In the genomic region with DNA sequence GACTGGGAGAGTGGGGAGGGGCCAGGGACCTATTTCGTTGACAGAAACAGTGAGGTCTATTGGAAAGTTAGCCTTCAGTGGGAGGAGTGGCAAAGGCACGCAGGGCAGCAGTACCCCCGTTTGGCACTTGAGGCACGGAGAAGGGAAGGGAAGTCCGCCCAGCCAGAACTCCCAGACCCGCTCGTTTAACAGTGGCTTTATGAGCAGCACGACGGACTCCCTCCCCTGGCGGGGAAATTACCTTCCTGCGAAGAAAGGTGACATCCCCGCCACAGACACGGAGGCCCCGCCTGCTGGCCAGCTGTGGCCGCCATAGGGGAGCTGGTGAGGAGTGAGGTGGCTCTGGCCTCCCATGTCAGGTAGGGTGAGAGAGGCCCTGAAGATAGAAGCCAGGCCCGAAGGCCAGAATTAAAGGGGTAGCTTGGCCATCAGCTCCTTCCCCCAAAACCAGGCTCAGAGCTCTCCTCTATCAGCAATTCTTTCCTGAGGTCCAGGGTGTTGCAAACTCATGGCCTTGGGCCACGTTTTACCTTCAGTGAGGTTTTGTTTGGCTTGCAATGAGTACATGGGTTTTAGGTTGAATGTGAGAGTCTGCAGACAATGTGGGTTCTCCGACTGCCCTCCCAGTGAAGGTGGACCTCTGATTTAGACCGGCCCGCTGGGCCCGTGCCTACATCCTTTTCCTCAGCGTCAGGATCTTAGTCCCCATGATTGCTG, we compare ENCODE assay signal across 8 cellular contexts.
A peak's percentile ranks its signal among the peaks of the same experiment; 100 is the strongest.
DNase-seq lines count a peak whose midpoint lies in the region; ATAC-seq and TF ChIP-seq lines count a peak whose summit lies in the region.
"Had no signal": no experiment of that assay in that cellular context is flagged by ENCODE, and none has a peak within 500 bp of the region (broad histone marks: within the 10 kb centered on the region; RNA-seq: fewer than 3 reads in every experiment).

No MANE protein-coding gene starts in this region.

- no peaks in the 10 kb centered on the region for H3K36me3 Mint-ChIP-seq in nephron (ENCODE audit: low read depth)

- H3K36me3 ChIP-seq in body of pancreas (replicated peaks in 1 of 2; ENCODE audit: insufficient read depth in 1 of 2, low read depth in 2 of 2), result no peaks in the 10 kb centered on the region

- peak; percentile 12 for ATAC-seq in GM21381 (IDR thresholded peaks at IDR 0.05; ENCODE audit: unreplicated experiment)
- ATAC-seq in body of pancreas, result peak; percentile 25
- ATAC-seq in HG03469 (IDR thresholded peaks at IDR 0.05; ENCODE audit: unreplicated experiment), result no peak

- H3K27ac ChIP-seq in body of pancreas, result peak overlapping the region; percentile 55 to 90 (median 87)

- no peaks in the 10 kb centered on the region for H3K9me3 Mint-ChIP-seq in nephron
- H3K9me3 Mint-ChIP-seq: activated T-helper 2 cell treated with anti-CD3 and anti-CD28 coated beads, Interferon-gamma antibody, Interleukin-2, Interleukin-4, amounts not matched to agents 10 μg/mL and 5 μg/mL and 100 μg/mL, durations not matched to agents 14 hours and 24 hours and 36 hours had no signal

- H3K27me3 Mint-ChIP-seq in nephron (ENCODE audit: low read depth), result peaks cover 40% of the 10 kb centered on the region

- WGBS in body of pancreas, 2 donors, result 59 to 79% methylated on average over 13 to 22 of the region's 22 CpGs

- peak overlapping the region in 2 of 3 experiments; percentile 52 to 53 for H3K27ac Mint-ChIP-seq in nephron
- H3K27ac Mint-ChIP-seq: activated T-helper 2 cell treated with anti-CD3 and anti-CD28 coated beads, Interferon-gamma antibody, Interleukin-2, Interleukin-4, amounts not matched to agents 10 μg/mL and 5 μg/mL and 100 μg/mL, durations not matched to agents 14 hours and 24 hours and 36 hours had no signal

- no peaks in the 10 kb centered on the region for H3K27me3 ChIP-seq in body of pancreas

- intact Hi-C loops in body of pancreas (cut with DNase I), result no loop called here

- TF ChIP-seq POLR2A in body of pancreas (IDR thresholded peaks at IDR 0.05), result peak in 1 of 3 donors; percentile 49

- H3K4me1 Mint-ChIP-seq in nephron, result peaks cover 62% of the 10 kb centered on the region

- H3K4me1 ChIP-seq in body of pancreas, result peaks cover 52% of the 10 kb centered on the region

- peak; percentile 30 for DNase-seq in Daoy (ENCODE audit: low read depth)
- DNase-seq in body of pancreas, result peak; percentile 31 to 46 (median 40)
- DNase-seq in AG20443 (ENCODE audit: low spot score), result no peak
- no peak for DNase-seq in HT-29 (ENCODE audit: low spot score)

- peak in 4 of 7 experiments; percentile 19 to 30 (median 26) for TF ChIP-seq CTCF in body of pancreas (IDR thresholded peaks at IDR 0.05)
- no peak for TF ChIP-seq CTCF in nephron (IDR thresholded peaks at IDR 0.05; ENCODE audit: unreplicated experiment in 3 of 3)

- H3K4me3 ChIP-seq in body of pancreas, result no peak overlapping the region

- peak overlapping the region; percentile 49 to 76 (median 65) for H3K4me3 Mint-ChIP-seq in nephron

- H3K9me3 ChIP-seq in body of pancreas, result no peaks in the 10 kb centered on the region

Comparison
In these comparisons a context has a peak if more than half of its experiments do, and no peak if none do; other contexts are left out.
1. DNase-seq: peak in Daoy (single experiment) and body of pancreas (4 of 4); none in AG20443 (single experiment) and HT-29 (single experiment).
2. CTCF ChIP-seq: peak in body of pancreas (4 of 7); none in nephron (0 of 3).